ENCODE assay signal across 34 cellular contexts in the genomic region with DNA sequence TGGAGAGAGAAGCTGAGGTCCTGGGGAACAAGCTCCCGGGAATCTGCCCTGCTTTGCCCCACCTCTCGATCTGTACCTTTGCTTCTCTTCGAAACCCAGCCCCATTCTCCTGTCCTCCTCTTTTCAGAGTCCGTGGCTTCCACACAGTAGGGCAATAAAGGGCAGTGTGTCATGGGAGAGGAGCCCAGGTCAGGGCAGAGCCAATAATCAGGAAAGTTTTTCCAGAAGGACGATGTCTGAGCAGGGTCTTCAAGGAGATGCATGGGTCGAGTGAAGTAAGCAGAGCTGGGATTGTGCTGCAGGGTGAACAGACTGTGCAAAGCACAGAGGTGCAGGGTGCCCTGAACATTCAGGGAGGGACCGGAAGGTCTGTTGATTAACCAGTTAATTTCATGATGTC. TPM values are rescaled to one million over a fixed set of nuclear protein-coding genes. Genes with fewer than 3 reads are reported as not detected.
"Had no signal": no experiment of that assay in that cellular context is flagged by ENCODE, and none has a peak within 500 bp of the region (broad histone marks: within the 10 kb centered on the region; RNA-seq: fewer than 3 reads in every experiment).

No MANE protein-coding gene starts in this region.

- ATAC-seq: activated CD8-positive, alpha-beta memory T cell treated with anti-CD3 and anti-CD28 coated beads, Interleukin-2, amount 10 ng/mL, durations not matched to agents 7 days and 5 days; activated T-cell treated with anti-CD3 and anti-CD28 coated beads, Interleukin-2, amount 50 U/mL, for 72 hours; activated T-helper 17 cell treated with anti-CD3 and anti-CD28 coated beads, Interleukin-2, amount 50 U/mL, for 72 hours; PC-3 had no signal

- H3K27ac Mint-ChIP-seq: activated CD4-positive, alpha-beta T cell treated with anti-CD3 and anti-CD28 coated beads, Interleukin-2, amount 10 ng/mL, durations not matched to agents 24 days and 14 days; activated CD8-positive, alpha-beta memory T cell treated with anti-CD3 and anti-CD28 coated beads, Interleukin-2, amount 10 ng/mL, durations not matched to agents 7 days and 5 days; activated naive CD8-positive, alpha-beta T cell treated with anti-CD3 and anti-CD28 coated beads, Interleukin-2, amount 10 ng/mL, durations not matched to agents 7 days and 5 days; activated T-cell treated with anti-CD3 and anti-CD28 coated beads, Interleukin-2, amount 50 U/mL, for 72 hours; activated T-helper 17 cell treated with anti-CD3 and anti-CD28 coated beads, Interleukin-2, amount 50 U/mL, for 72 hours; T-helper 1 cell treated with Interleukin-12 subunit alpha and Interleukin-12 subunit beta and Interleukin-4 antibody, amounts not matched to agents 30 μg/mL and 1 μg/mL, for 36 hours; T-helper 2 cell treated with Interferon-gamma antibody and Interleukin-4, amounts not matched to agents 5 μg/mL and 100 μg/mL, for 36 hours had no signal

- H3K4me1 Mint-ChIP-seq: activated CD4-positive, alpha-beta T cell treated with anti-CD3 and anti-CD28 coated beads, Interleukin-2, amount 10 ng/mL, durations not matched to agents 24 days and 14 days; activated CD8-positive, alpha-beta memory T cell treated with anti-CD3 and anti-CD28 coated beads, Interleukin-2, amount 10 ng/mL, durations not matched to agents 7 days and 5 days; activated naive CD8-positive, alpha-beta T cell treated with anti-CD3 and anti-CD28 coated beads, Interleukin-2, amount 10 ng/mL, durations not matched to agents 7 days and 5 days; activated T-helper 17 cell treated with anti-CD3 and anti-CD28 coated beads, Interleukin-2, amount 50 U/mL, for 72 hours had no signal

- H3K36me3 ChIP-seq: ascending aorta, cardiac muscle cell, Peyer's patch, SJSA1 had no signal

- H3K4me3 Mint-ChIP-seq: activated CD4-positive, alpha-beta T cell treated with anti-CD3 and anti-CD28 coated beads, Interleukin-2, amount 10 ng/mL, durations not matched to agents 24 days and 14 days; activated CD8-positive, alpha-beta memory T cell treated with anti-CD3 and anti-CD28 coated beads, Interleukin-2, amount 10 ng/mL, durations not matched to agents 7 days and 5 days; activated naive CD8-positive, alpha-beta T cell treated with anti-CD3 and anti-CD28 coated beads, Interleukin-2, amount 10 ng/mL, durations not matched to agents 7 days and 5 days; activated T-cell treated with anti-CD3 and anti-CD28 coated beads, Interleukin-2, amount 50 U/mL, for 72 hours; activated T-helper 17 cell treated with anti-CD3 and anti-CD28 coated beads, Interleukin-2, amount 50 U/mL, for 72 hours; T-helper 1 cell treated with Interleukin-12 subunit alpha and Interleukin-12 subunit beta and Interleukin-4 antibody, amounts not matched to agents 30 μg/mL and 1 μg/mL, for 36 hours; T-helper 2 cell treated with Interferon-gamma antibody and Interleukin-4, amounts not matched to agents 5 μg/mL and 100 μg/mL, for 36 hours had no signal

- H3K4me3 ChIP-seq: ascending aorta, cardiac muscle cell, Peyer's patch, SJSA1 had no signal

- FAIRE-seq: TTC549 had no signal

- H3K9me3 Mint-ChIP-seq: activated CD4-positive, alpha-beta T cell treated with anti-CD3 and anti-CD28 coated beads, Interleukin-2, amount 10 ng/mL, durations not matched to agents 24 days and 14 days; activated naive CD8-positive, alpha-beta T cell treated with anti-CD3 and anti-CD28 coated beads, Interleukin-2, amount 10 ng/mL, durations not matched to agents 7 days and 5 days; activated T-helper 17 cell treated with anti-CD3 and anti-CD28 coated beads, Interleukin-2, amount 50 U/mL, for 72 hours; T-helper 1 cell treated with Interleukin-12 subunit alpha and Interleukin-12 subunit beta and Interleukin-4 antibody, amounts not matched to agents 30 μg/mL and 1 μg/mL, for 36 hours; T-helper 2 cell treated with Interferon-gamma antibody and Interleukin-4, amounts not matched to agents 5 μg/mL and 100 μg/mL, for 36 hours had no signal

- H3K4me2 ChIP-seq: KMS-11, SK-N-SH had no signal

- H3K9me3 ChIP-seq: ascending aorta, Peyer's patch, SJSA1, SK-N-SH had no signal

- H3K27me3 Mint-ChIP-seq: activated CD8-positive, alpha-beta memory T cell treated with anti-CD3 and anti-CD28 coated beads, Interleukin-2, amount 10 ng/mL, durations not matched to agents 7 days and 5 days; activated naive CD8-positive, alpha-beta T cell treated with anti-CD3 and anti-CD28 coated beads, Interleukin-2, amount 10 ng/mL, durations not matched to agents 7 days and 5 days had no signal

- DNase-seq: activated CD4-positive, alpha-beta T cell treated with anti-CD3 and anti-CD28 coated beads, Interleukin-2, amount 10 ng/mL, durations not matched to agents 24 days and 14 days; activated CD4-positive, alpha-beta T cell treated with anti-CD3 and anti-CD28 coated beads, Interleukin-2, amount 50 U/mL, for 4 hours; activated effector memory CD4-positive, alpha-beta T cell treated with anti-CD3 and anti-CD28 coated beads, Interleukin-2, amount 50 U/mL, for 16 hours; activated naive CD4-positive, alpha-beta T cell; activated naive CD4-positive, alpha-beta T cell treated with anti-CD3 and anti-CD28 coated beads, Interleukin-2, amount 50 U/mL, for 16 hours; activated naive CD8-positive, alpha-beta T cell treated with anti-CD3 and anti-CD28 coated beads, Interleukin-2, amount 10 ng/mL, durations not matched to agents 7 days and 5 days; activated T-cell treated with anti-CD3 and anti-CD28 coated beads, Interleukin-2, amount 50 U/mL, for 1 hour; activated T-cell treated with anti-CD3 and anti-CD28 coated beads, Interleukin-2, amount 50 U/mL, for 72 hours; amygdala; MM.1S; MV-4-11; NCI-H1092; NCI-H1436 treated with DMSO at 0.1 percent for 48 hours; NCI-H1694 treated with DMSO at 0.1 percent for 48 hours; NCI-H2029; NCI-H510A; NCI-H748 treated with DMSO at 0.1 percent for 48 hours; NK-92 treated with Interleukin-12 subunit alpha and Interleukin-12 subunit beta, amount 100 ng/mL, for 24 hours; PC-3; Peyer's patch; RPMI8226; SHP77 treated with DMSO at 0.1 percent for 48 hours; SK-N-SH had no signal

- H3K4me1 ChIP-seq: ascending aorta, Peyer's patch had no signal

- H3K27me3 ChIP-seq: ascending aorta, cardiac muscle cell, Peyer's patch, SJSA1 had no signal

- H3K36me3 Mint-ChIP-seq: activated CD8-positive, alpha-beta memory T cell treated with anti-CD3 and anti-CD28 coated beads, Interleukin-2, amount 10 ng/mL, durations not matched to agents 7 days and 5 days; activated naive CD8-positive, alpha-beta T cell treated with anti-CD3 and anti-CD28 coated beads, Interleukin-2, amount 10 ng/mL, durations not matched to agents 7 days and 5 days had no signal

- H3K27ac ChIP-seq: ascending aorta, cardiac muscle cell, KMS-11, Peyer's patch, SJSA1 had no signal

- H3K9ac ChIP-seq: KMS-11, SK-N-SH had no signal

RNA-seq across cellular contexts. Expression of a gene that starts 22.1 kb away (rescaled TPM):
- total RNA-seq: activated CD4-positive, alpha-beta T cell treated with anti-CD3 and anti-CD28 coated beads, Interleukin-2, amount 10 ng/mL, durations not matched to agents 24 days and 14 days; activated CD8-positive, alpha-beta memory T cell treated with anti-CD3 and anti-CD28 coated beads, Interleukin-2, amount 10 ng/mL, durations not matched to agents 7 days and 5 days; activated naive CD8-positive, alpha-beta T cell treated with anti-CD3 and anti-CD28 coated beads, Interleukin-2, amount 10 ng/mL, durations not matched to agents 7 days and 5 days; activated T-cell treated with anti-CD3 and anti-CD28 coated beads, Interleukin-2, amount 50 U/mL, for 72 hours; activated T-helper 17 cell treated with anti-CD3 and anti-CD28 coated beads, Interleukin-2, amount 50 U/mL, for 72 hours; ascending aorta; cardiac muscle cell; LHCN-M2; PC-3; Peyer's patch; SJSA1 had no signal
- polyA plus RNA-seq: cardiac muscle cell, SK-N-SH had no signal

RNA-seq across cellular contexts. Expression of a gene that starts 29.9 kb away (rescaled TPM):
- total RNA-seq: activated CD4-positive, alpha-beta T cell treated with anti-CD3 and anti-CD28 coated beads, Interleukin-2, amount 10 ng/mL, durations not matched to agents 24 days and 14 days; activated CD8-positive, alpha-beta memory T cell treated with anti-CD3 and anti-CD28 coated beads, Interleukin-2, amount 10 ng/mL, durations not matched to agents 7 days and 5 days; activated naive CD8-positive, alpha-beta T cell treated with anti-CD3 and anti-CD28 coated beads, Interleukin-2, amount 10 ng/mL, durations not matched to agents 7 days and 5 days; activated T-cell treated with anti-CD3 and anti-CD28 coated beads, Interleukin-2, amount 50 U/mL, for 72 hours; activated T-helper 17 cell treated with anti-CD3 and anti-CD28 coated beads, Interleukin-2, amount 50 U/mL, for 72 hours; ascending aorta; cardiac muscle cell; LHCN-M2; PC-3; Peyer's patch; SJSA1 had no signal
- polyA plus RNA-seq: adipose tissue, cardiac muscle cell, SK-N-SH had no signal

RNA-seq across cellular contexts. Expression of a gene that starts 42.0 kb away (rescaled TPM):
- total RNA-seq: activated CD4-positive, alpha-beta T cell treated with anti-CD3 and anti-CD28 coated beads, Interleukin-2, amount 10 ng/mL, durations not matched to agents 24 days and 14 days; activated CD8-positive, alpha-beta memory T cell treated with anti-CD3 and anti-CD28 coated beads, Interleukin-2, amount 10 ng/mL, durations not matched to agents 7 days and 5 days; activated naive CD8-positive, alpha-beta T cell treated with anti-CD3 and anti-CD28 coated beads, Interleukin-2, amount 10 ng/mL, durations not matched to agents 7 days and 5 days; activated T-cell treated with anti-CD3 and anti-CD28 coated beads, Interleukin-2, amount 50 U/mL, for 72 hours; activated T-helper 17 cell treated with anti-CD3 and anti-CD28 coated beads, Interleukin-2, amount 50 U/mL, for 72 hours; cardiac muscle cell; PC-3; Peyer's patch had no signal
- polyA plus RNA-seq: cardiac muscle cell had no signal
